In genomic region chr11:1564535-1565172, GRCh38 we compare ENCODE assay signal across 8 cellular contexts. TPM values are rescaled to one million over a fixed set of nuclear protein-coding genes. Genes with fewer than 3 reads are reported as not detected.
DNase-seq lines count a peak whose midpoint lies in the region; ATAC-seq lines count a peak whose summit lies in the region.

No MANE protein-coding gene starts in this region.

- H3K4me3 ChIP-seq in mesendoderm (ENCODE audit: low read length): no peak overlapping the region

- H2BK15ac ChIP-seq in mesendoderm (replicated peaks; ENCODE audit: low read depth): no peak overlapping the region

- H2BK120ac ChIP-seq in mesendoderm (ENCODE audit: low read depth, low read length): no peak overlapping the region

- H3K4me2 ChIP-seq in mesendoderm (ENCODE audit: low read length): no peak overlapping the region

- no peaks in the 10 kb centered on the region for H3K79me1 ChIP-seq in mesendoderm (ENCODE audit: low read length)

- H3K27ac ChIP-seq in mesendoderm (ENCODE audit: low read depth, low read length): no peak overlapping the region

- no peak overlapping the region for H3K4ac ChIP-seq in mesendoderm (ENCODE audit: low read depth, low read length)

- no peaks in the 10 kb centered on the region for H3K36me3 ChIP-seq in mesendoderm (ENCODE audit: control insufficient read depth, insufficient read depth, low read length)

- peaks cover 6% of the 10 kb centered on the region for H3K4me1 ChIP-seq in mesendoderm (ENCODE audit: control insufficient read depth, low read depth, low read length)

- no peak overlapping the region for H4K5ac ChIP-seq in mesendoderm (ENCODE audit: low read length)

- H3K79me2 ChIP-seq in mesendoderm (ENCODE audit: control insufficient read depth, insufficient read depth, low read length): no peaks in the 10 kb centered on the region

- H3K18ac ChIP-seq in mesendoderm (ENCODE audit: low read length): no peak overlapping the region

- DNase-seq in C1 segment of cervical spinal cord (lab: John Stamatoyannopoulos, UW): peak in 9 of 14 donors; percentile 35 to 74 (median 56)
- DNase-seq in NCI-H2029 treated with DMSO at 0.1 percent for 48 hours (lab: John Stamatoyannopoulos, UW): peak; percentile 72
- DNase-seq in dermis blood vessel endothelial cell: peak; percentile 71
- DNase-seq in mesendoderm: peak; percentile 88
- DNase-seq in activated naive CD4-positive, alpha-beta T cell (lab: John Stamatoyannopoulos, UW): no peak
- DNase-seq in pons (ENCODE audit: low spot score): no peak
- DNase-seq in NCI-H146 treated with DMSO at 0.1 percent for 48 hours (lab: John Stamatoyannopoulos, UW; ENCODE audit: unreplicated experiment): no peak

- H3K27me3 ChIP-seq in mesendoderm (ENCODE audit: insufficient read depth, low read length, poor library complexity): no peaks in the 10 kb centered on the region

- no peak overlapping the region for H3K56ac ChIP-seq in mesendoderm (ENCODE audit: low read length)

- no peak overlapping the region for H3K23ac ChIP-seq in mesendoderm (ENCODE audit: low read length)

- no peak overlapping the region for H4K8ac ChIP-seq in mesendoderm (ENCODE audit: low read depth, low read length)

- no peak for ATAC-seq in HG02763 (IDR thresholded peaks at IDR 0.05; ENCODE audit: unreplicated experiment)

- H3K9ac ChIP-seq in mesendoderm (ENCODE audit: low read length): no peak overlapping the region

- H2BK5ac ChIP-seq in mesendoderm (ENCODE audit: low read length): no peak overlapping the region

- no CpG with 5 or more reads among the region's 16 CpGs for WGBS in mesendoderm (ENCODE audit: extremely low coverage, insufficient coverage, low lambda C conversion rate)

- H2AK5ac ChIP-seq in mesendoderm (ENCODE audit: low read length): no peak overlapping the region

RNA-seq across cellular contexts. Expression of gene DUSP8, which starts 7.4 kb away (rescaled TPM):
- 0.37 and 1.2 TPM in 2 replicates for total RNA-seq in dermis blood vessel endothelial cell
- 12.2 TPM for polyA plus RNA-seq in mesendoderm (2013, experiment 1 of 2)
- polyA plus RNA-seq in mesendoderm (2013, experiment 2 of 2): 11.3 TPM

RNA-seq across cellular contexts. Expression of gene KRTAP5-1, which starts 20.4 kb away (rescaled TPM):
- total RNA-seq in dermis blood vessel endothelial cell: not detected in 2 replicates
- not detected for polyA plus RNA-seq in mesendoderm (2013, experiment 1 of 2)
- not detected for polyA plus RNA-seq in mesendoderm (2013, experiment 2 of 2)

RNA-seq across cellular contexts. Expression of gene KRTAP5-2, which starts 33.4 kb away (rescaled TPM):
- total RNA-seq in dermis blood vessel endothelial cell: not detected in 2 replicates
- polyA plus RNA-seq in mesendoderm (2013, experiment 1 of 2): not detected
- polyA plus RNA-seq in mesendoderm (2013, experiment 2 of 2): not detected

RNA-seq across cellular contexts. Expression of gene KRTAP5-3, which starts 43.6 kb away (rescaled TPM):
- not detected in 2 replicates for total RNA-seq in dermis blood vessel endothelial cell
- not detected for polyA plus RNA-seq in mesendoderm (2013, experiment 1 of 2)
- not detected for polyA plus RNA-seq in mesendoderm (2013, experiment 2 of 2)

RNA-seq across cellular contexts. Expression of gene KRTAP5-4, which starts 57.3 kb away (rescaled TPM):
- total RNA-seq in dermis blood vessel endothelial cell: not detected in 2 replicates
- polyA plus RNA-seq in mesendoderm (2013, experiment 1 of 2): not detected
- not detected for polyA plus RNA-seq in mesendoderm (2013, experiment 2 of 2)

Comparison
In these comparisons a context has a peak if more than half of its experiments do, and no peak if none do; other contexts are left out.
1. DNase-seq: peak in C1 segment of cervical spinal cord (9 of 14), NCI-H2029 treated with DMSO at 0.1 percent for 48 hours (single experiment), dermis blood vessel endothelial cell (single experiment) and mesendoderm (single experiment); none in activated naive CD4-positive, alpha-beta T cell (0 of 4), pons (single experiment) and NCI-H146 treated with DMSO at 0.1 percent for 48 hours (single experiment).